Comparison of ENCODE assay signal across 2 cellular contexts in the genomic region with DNA sequence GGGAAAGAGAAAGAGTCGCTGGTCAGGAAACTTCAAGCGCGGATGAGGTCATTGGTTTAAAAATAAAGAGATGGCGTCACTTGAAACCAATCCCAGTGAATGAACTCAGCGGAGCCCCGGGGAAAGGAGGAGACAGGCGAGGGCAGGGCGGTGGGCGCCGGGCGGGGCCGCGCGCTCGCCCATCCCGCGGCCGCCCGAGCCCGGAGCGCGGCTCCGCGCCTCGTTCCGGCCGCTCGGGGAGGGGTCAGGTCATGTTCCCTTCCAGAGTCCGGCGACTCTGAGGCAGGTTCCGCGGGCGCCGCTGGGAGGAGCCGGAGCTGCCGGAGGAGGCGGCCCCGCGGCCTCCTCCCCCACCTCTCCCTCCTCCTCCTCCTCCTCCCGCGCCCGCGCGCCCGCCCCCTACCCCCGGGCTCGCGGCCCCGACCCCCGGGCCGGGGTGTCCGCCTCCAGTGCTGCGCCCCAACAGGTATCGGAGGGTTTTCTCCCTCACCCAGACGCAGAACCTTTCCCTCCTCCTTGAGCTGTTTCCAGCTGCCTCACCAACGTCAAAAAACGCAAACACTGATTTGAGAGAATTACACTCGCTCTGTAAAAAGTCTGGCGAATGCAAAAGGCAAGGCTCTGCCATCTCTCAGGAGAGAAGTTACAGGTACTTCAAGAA.
TF ChIP-seq lines count a peak whose summit lies in the region.

A gene with protein sequence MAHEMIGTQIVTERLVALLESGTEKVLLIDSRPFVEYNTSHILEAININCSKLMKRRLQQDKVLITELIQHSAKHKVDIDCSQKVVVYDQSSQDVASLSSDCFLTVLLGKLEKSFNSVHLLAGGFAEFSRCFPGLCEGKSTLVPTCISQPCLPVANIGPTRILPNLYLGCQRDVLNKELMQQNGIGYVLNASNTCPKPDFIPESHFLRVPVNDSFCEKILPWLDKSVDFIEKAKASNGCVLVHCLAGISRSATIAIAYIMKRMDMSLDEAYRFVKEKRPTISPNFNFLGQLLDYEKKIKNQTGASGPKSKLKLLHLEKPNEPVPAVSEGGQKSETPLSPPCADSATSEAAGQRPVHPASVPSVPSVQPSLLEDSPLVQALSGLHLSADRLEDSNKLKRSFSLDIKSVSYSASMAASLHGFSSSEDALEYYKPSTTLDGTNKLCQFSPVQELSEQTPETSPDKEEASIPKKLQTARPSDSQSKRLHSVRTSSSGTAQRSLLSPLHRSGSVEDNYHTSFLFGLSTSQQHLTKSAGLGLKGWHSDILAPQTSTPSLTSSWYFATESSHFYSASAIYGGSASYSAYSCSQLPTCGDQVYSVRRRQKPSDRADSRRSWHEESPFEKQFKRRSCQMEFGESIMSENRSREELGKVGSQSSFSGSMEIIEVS (minus strand): TSS at position 279 of the 661 bp plus-strand sequence. CDS start 41,765 bp downstream, outside the sequence.

TF ChIP-seq in IMR-90, 13 proteins besides CTCF, POLR2A, EP300 and RAD21:
- TF ChIP-seq RFX5 (IDR thresholded peaks at IDR 0.05; ENCODE audit: low read depth, low read length) (no peak), CEBPB (IDR thresholded peaks at IDR 0.05; ENCODE audit: low read depth, low read length) (no peak), MAZ (IDR thresholded peaks at IDR 0.05; ENCODE audit: borderline replicate concordance, low read depth, low read length) (peak; percentile 81), RCOR1 (IDR thresholded peaks at IDR 0.05; ENCODE audit: insufficient replicate concordance, low read length) (no peak), MXI1 (IDR thresholded peaks at IDR 0.05; ENCODE audit: borderline replicate concordance, low read depth, low read length) (no peak), NFE2L2 (IDR thresholded peaks at IDR 0.05; ENCODE audit: low read depth, low read length) (no peak), SMC3 (IDR thresholded peaks at IDR 0.05; ENCODE audit: low read depth, low read length) (no peak), CHD1 (IDR thresholded peaks at IDR 0.05; ENCODE audit: low read depth, low read length) (no peak), BHLHE40 (IDR thresholded peaks at IDR 0.05; ENCODE audit: low read depth, low read length) (no peak; the same call in 1 of the 2 replicates)

TF ChIP-seq in PFSK-1, 5 proteins besides CTCF, POLR2A, EP300 and RAD21:
- TF ChIP-seq TAF1 (IDR thresholded peaks at IDR 0.05; ENCODE audit: borderline replicate concordance, insufficient read depth, low read length): peak; percentile 78
- TF ChIP-seq FOXP2 (optimal IDR thresholded peaks at IDR 0.05; ENCODE audit: borderline replicate concordance, extremely low read depth, extremely low read length, insufficient read depth): no peak
- TF ChIP-seq SIN3A (IDR thresholded peaks at IDR 0.05; ENCODE audit: borderline replicate concordance, insufficient read depth, low read length): no peak
- TF ChIP-seq, protein P1, sequence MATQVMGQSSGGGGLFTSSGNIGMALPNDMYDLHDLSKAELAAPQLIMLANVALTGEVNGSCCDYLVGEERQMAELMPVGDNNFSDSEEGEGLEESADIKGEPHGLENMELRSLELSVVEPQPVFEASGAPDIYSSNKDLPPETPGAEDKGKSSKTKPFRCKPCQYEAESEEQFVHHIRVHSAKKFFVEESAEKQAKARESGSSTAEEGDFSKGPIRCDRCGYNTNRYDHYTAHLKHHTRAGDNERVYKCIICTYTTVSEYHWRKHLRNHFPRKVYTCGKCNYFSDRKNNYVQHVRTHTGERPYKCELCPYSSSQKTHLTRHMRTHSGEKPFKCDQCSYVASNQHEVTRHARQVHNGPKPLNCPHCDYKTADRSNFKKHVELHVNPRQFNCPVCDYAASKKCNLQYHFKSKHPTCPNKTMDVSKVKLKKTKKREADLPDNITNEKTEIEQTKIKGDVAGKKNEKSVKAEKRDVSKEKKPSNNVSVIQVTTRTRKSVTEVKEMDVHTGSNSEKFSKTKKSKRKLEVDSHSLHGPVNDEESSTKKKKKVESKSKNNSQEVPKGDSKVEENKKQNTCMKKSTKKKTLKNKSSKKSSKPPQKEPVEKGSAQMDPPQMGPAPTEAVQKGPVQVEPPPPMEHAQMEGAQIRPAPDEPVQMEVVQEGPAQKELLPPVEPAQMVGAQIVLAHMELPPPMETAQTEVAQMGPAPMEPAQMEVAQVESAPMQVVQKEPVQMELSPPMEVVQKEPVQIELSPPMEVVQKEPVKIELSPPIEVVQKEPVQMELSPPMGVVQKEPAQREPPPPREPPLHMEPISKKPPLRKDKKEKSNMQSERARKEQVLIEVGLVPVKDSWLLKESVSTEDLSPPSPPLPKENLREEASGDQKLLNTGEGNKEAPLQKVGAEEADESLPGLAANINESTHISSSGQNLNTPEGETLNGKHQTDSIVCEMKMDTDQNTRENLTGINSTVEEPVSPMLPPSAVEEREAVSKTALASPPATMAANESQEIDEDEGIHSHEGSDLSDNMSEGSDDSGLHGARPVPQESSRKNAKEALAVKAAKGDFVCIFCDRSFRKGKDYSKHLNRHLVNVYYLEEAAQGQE (IDR thresholded peaks at IDR 0.05; ENCODE audit: insufficient read depth in 1 of 2, low read depth in 2 of 2, low read length in 2 of 2): no peak
- no peak; the same call in 1 of the 2 replicates for TF ChIP-seq POLR2AphosphoS5 (IDR thresholded peaks at IDR 0.05; ENCODE audit: low read depth, low read length)
TF ChIP-seq in PFSK-1: peak in this region for 1.
